18 cellular contexts compared by ENCODE assay signal in genomic region chr21:33885158-33885514, GRCh38.
"Had no signal": no experiment of that assay in that cellular context is flagged by ENCODE, and none has a peak within 500 bp of the region (broad histone marks: within the 10 kb centered on the region; RNA-seq: fewer than 3 reads in every experiment).

No MANE protein-coding gene starts in this region.

- H3K4me1 ChIP-seq: lower lobe of right lung, uterus had no signal

- DNase-seq: activated CD4-positive, alpha-beta T cell treated with anti-CD3 and anti-CD28 coated beads, Interleukin-2, amount 50 U/mL, for 4 hours; activated CD8-positive, alpha-beta memory T cell treated with anti-CD3 and anti-CD28 coated beads for 24 hours; activated CD8-positive, alpha-beta memory T cell treated with anti-CD3 and anti-CD28 coated beads, Interleukin-2, amount 50 U/mL, for 4 hours; activated T-cell treated with anti-CD3 and anti-CD28 coated beads, Interleukin-2, amount 50 U/mL, for 24 hours; effector memory CD4-positive, alpha-beta T cell; lower lobe of right lung; naive thymus-derived CD4-positive, alpha-beta T cell; right cardiac atrium; stimulated activated CD4-positive, alpha-beta T cell treated with anti-CD3 and anti-CD28 coated beads, Interleukin-1b, Interleukin-23, amount 100 ng/mL, for 48 hours; stomach; T-helper 1 cell; trophoblast cell; uterus had no signal

- H3K4me1 Mint-ChIP-seq: activated T-helper 17 cell treated with anti-CD3 and anti-CD28 coated beads, Interleukin-2, amount 50 U/mL, for 72 hours had no signal

- H3K9me3 Mint-ChIP-seq: activated T-cell treated with anti-CD3 and anti-CD28 coated beads, Interleukin-2, amount 50 U/mL, for 24 hours; activated T-helper 17 cell treated with anti-CD3 and anti-CD28 coated beads, Interleukin-2, amount 50 U/mL, for 72 hours; dendritic cell treated with granulocyte-macrophage colony-stimulating factor and Interleukin-4, amounts not matched to agents 40 ng/mL and 50 ng/mL, for 4 days; naive thymus-derived CD4-positive, alpha-beta T cell; neural progenitor cell had no signal

- H3K27me3 ChIP-seq: neural progenitor cell, stomach, uterus had no signal

- H3K27me3 Mint-ChIP-seq: activated naive CD8-positive, alpha-beta T cell; activated T-cell treated with anti-CD3 and anti-CD28 coated beads, Interleukin-2, amount 50 U/mL, for 24 hours; dendritic cell treated with granulocyte-macrophage colony-stimulating factor and Interleukin-4, amounts not matched to agents 40 ng/mL and 50 ng/mL, for 4 days had no signal

- H3K4me3 ChIP-seq: lower lobe of right lung, neural progenitor cell, stomach, uterus had no signal

- H3K9ac ChIP-seq: neural progenitor cell had no signal

- H3K27ac ChIP-seq: lower lobe of right lung, neural progenitor cell, stomach had no signal

- H3K27ac Mint-ChIP-seq: activated naive CD8-positive, alpha-beta T cell; activated T-cell treated with anti-CD3 and anti-CD28 coated beads, Interleukin-2, amount 50 U/mL, for 24 hours; activated T-helper 17 cell treated with anti-CD3 and anti-CD28 coated beads, Interleukin-2, amount 50 U/mL, for 72 hours; dendritic cell treated with granulocyte-macrophage colony-stimulating factor and Interleukin-4, amounts not matched to agents 40 ng/mL and 50 ng/mL, for 4 days; naive thymus-derived CD4-positive, alpha-beta T cell had no signal

- H3K4me3 Mint-ChIP-seq: activated naive CD8-positive, alpha-beta T cell; activated T-cell treated with anti-CD3 and anti-CD28 coated beads, Interleukin-2, amount 50 U/mL, for 24 hours; activated T-helper 17 cell treated with anti-CD3 and anti-CD28 coated beads, Interleukin-2, amount 50 U/mL, for 72 hours; dendritic cell treated with granulocyte-macrophage colony-stimulating factor and Interleukin-4, amounts not matched to agents 40 ng/mL and 50 ng/mL, for 4 days; naive thymus-derived CD4-positive, alpha-beta T cell; neural progenitor cell had no signal

- H2AFZ ChIP-seq: neural progenitor cell had no signal

- ATAC-seq: activated T-helper 17 cell treated with anti-CD3 and anti-CD28 coated beads, Interleukin-2, amount 50 U/mL, for 72 hours; left lobe of liver; lower lobe of right lung; naive thymus-derived CD4-positive, alpha-beta T cell; right cardiac atrium had no signal

- H3K4me2 ChIP-seq: neural progenitor cell had no signal

- H3K36me3 ChIP-seq: lower lobe of right lung, neural progenitor cell, stomach, uterus had no signal

- H3K36me3 Mint-ChIP-seq: activated naive CD8-positive, alpha-beta T cell; naive thymus-derived CD4-positive, alpha-beta T cell had no signal

- H3K9me3 ChIP-seq: lower lobe of right lung, stomach, uterus had no signal
